1 cellular context compared by ENCODE assay signal in the genomic region with DNA sequence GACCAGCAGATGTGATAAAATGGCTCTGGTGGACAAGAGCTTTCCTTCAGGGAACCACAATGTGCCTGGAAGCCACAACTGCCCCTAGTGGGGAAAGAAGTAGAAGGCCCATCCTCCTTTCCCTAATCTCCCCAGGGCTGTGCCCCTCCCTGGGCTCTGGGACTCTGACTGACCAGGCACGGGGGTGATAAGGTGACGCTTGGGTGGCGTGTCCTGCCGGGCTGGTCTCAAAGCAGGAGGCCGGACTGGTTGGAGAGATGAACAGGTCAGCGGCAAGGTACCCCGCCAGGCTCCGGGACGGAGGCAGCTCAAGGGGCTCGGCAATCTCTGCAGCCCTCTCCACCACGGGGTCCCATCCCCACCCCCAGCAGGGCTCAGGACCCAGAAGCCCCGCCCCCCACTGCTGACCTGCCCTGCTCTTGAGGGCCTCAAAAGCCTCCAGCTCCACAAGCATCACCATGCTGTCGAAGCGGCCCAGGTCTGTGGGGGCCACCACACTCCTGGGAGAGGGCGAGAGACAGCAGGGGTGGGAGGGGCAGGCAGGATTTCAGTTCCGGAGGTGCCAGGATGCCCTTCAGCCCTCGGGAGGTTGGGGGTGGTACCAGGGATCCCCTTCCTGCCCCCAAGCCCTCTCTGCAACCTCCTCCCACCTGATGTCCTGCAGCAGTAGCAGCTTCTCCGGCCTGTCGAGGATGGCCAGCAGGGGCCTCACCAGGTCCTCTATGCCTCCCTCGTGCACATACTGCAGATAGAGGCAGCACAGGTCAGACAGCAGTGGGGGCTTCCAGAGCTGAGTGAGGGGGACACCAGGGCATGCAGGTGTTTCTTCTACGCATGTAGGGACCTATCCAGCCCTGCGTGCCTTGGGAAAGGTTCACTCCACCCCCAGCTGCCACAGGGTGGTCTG.
TF ChIP-seq lines count a peak whose summit lies in the region.

No MANE protein-coding gene starts in this region.

TF ChIP-seq in K562, 482 proteins besides CTCF, POLR2A, EP300 and RAD21 (continued from another document):
- no peak for TF ChIP-seq NR2C2 (CRISPR knock-in tag; IDR thresholded peaks at IDR 0.05)
- no peak for TF ChIP-seq NR2C2 (tag; IDR thresholded peaks at IDR 0.05)
- TF ChIP-seq BDP1 (IDR thresholded peaks at IDR 0.05; ENCODE audit: insufficient read depth, insufficient read length), result no peak
- no peak for TF ChIP-seq LARP7 (IDR thresholded peaks at IDR 0.05)
- peak; percentile 48; the same call in 1 of the 2 replicates for TF ChIP-seq ATF7 (IDR thresholded peaks at IDR 0.05)
- TF ChIP-seq, protein P1, sequence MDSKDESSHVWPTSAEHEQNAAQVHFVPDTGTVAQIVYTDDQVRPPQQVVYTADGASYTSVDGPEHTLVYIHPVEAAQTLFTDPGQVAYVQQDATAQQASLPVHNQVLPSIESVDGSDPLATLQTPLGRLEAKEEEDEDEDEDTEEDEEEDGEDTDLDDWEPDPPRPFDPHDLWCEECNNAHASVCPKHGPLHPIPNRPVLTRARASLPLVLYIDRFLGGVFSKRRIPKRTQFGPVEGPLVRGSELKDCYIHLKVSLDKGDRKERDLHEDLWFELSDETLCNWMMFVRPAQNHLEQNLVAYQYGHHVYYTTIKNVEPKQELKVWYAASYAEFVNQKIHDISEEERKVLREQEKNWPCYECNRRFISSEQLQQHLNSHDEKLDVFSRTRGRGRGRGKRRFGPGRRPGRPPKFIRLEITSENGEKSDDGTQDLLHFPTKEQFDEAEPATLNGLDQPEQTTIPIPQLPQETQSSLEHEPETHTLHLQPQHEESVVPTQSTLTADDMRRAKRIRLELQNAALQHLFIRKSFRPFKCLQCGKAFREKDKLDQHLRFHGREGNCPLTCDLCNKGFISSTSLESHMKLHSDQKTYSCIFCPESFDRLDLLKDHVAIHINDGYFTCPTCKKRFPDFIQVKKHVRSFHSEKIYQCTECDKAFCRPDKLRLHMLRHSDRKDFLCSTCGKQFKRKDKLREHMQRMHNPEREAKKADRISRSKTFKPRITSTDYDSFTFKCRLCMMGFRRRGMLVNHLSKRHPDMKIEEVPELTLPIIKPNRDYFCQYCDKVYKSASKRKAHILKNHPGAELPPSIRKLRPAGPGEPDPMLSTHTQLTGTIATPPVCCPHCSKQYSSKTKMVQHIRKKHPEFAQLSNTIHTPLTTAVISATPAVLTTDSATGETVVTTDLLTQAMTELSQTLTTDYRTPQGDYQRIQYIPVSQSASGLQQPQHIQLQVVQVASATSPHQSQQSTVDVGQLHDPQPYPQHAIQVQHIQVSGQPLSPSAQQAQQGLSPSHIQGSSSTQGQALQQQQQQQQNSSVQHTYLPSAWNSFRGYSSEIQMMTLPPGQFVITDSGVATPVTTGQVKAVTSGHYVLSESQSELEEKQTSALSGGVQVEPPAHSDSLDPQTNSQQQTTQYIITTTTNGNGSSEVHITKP (IDR thresholded peaks at IDR 0.05; ENCODE audit: partially characterized antibody), result peak; percentile 80
- TF ChIP-seq, protein P2, sequence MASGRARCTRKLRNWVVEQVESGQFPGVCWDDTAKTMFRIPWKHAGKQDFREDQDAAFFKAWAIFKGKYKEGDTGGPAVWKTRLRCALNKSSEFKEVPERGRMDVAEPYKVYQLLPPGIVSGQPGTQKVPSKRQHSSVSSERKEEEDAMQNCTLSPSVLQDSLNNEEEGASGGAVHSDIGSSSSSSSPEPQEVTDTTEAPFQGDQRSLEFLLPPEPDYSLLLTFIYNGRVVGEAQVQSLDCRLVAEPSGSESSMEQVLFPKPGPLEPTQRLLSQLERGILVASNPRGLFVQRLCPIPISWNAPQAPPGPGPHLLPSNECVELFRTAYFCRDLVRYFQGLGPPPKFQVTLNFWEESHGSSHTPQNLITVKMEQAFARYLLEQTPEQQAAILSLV (tag; IDR thresholded peaks at IDR 0.05), result no peak
- TF ChIP-seq, protein P3, sequence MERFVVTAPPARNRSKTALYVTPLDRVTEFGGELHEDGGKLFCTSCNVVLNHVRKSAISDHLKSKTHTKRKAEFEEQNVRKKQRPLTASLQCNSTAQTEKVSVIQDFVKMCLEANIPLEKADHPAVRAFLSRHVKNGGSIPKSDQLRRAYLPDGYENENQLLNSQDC (CRISPR knock-in tag; IDR thresholded peaks at IDR 0.05), result no peak
